14 cellular contexts compared by ENCODE assay signal in the genomic region with DNA sequence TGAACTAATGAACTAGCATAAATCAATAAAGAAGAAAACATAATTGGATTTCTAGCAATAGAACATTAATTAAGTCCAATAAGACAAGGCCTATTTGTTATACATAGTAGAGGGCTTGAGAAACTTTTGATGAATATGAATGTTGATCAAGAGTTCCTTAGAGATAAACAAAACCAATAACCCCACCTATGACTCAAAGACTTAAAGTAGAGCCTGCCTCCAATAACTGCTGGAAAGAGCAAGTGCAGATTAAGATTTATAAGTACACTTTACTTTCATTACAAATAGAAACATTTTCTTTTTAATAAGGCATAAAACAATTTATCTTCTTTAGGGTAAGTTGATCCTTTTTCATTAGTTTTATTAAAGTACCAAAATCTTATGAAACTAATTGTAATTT.
DNase-seq lines count a peak whose midpoint lies in the region; ATAC-seq and TF ChIP-seq lines count a peak whose summit lies in the region.
"Had no signal": no experiment of that assay in that cellular context is flagged by ENCODE, and none has a peak within 500 bp of the region (broad histone marks: within the 10 kb centered on the region; RNA-seq: fewer than 3 reads in every experiment).

No MANE protein-coding gene starts in this region.

- H3K79me2 ChIP-seq in fibroblast of lung (ENCODE audit: control insufficient read depth, insufficient read depth, low read length) (peaks cover 5% of the 10 kb centered on the region), osteoblast (ENCODE audit: insufficient read depth, low read length) (peaks cover 21% of the 10 kb centered on the region)

- H3K4me3 ChIP-seq in fibroblast of lung (replicated peaks in 1 of 4; ENCODE audit: control extremely low read depth in 1 of 4, insufficient read depth in 1 of 4, low read depth in 3 of 4, low read length in 4 of 4) (no peak overlapping the region), osteoblast (ENCODE audit: insufficient read depth, low read length) (no peak overlapping the region), heart right ventricle (no peak overlapping the region)
- H3K4me3 ChIP-seq: HAP-1 had no signal

- H3K4me1 ChIP-seq in fibroblast of lung (ENCODE audit: control insufficient read depth, extremely low read depth, insufficient read depth, low read length), result peaks cover 16% of the 10 kb centered on the region
- H3K4me1 ChIP-seq in osteoblast (ENCODE audit: insufficient read depth, low read length), result peaks cover 37% of the 10 kb centered on the region
- H3K4me1 ChIP-seq in heart right ventricle, result no peaks in the 10 kb centered on the region
- H3K4me1 ChIP-seq: HAP-1 had no signal

- DNase-seq in AG08396 (ENCODE audit: low spot score) (peak; percentile 13), HCEC 1CT (peak; percentile 63), fibroblast of lung (ENCODE audit: low read depth in 2 of 2) (peak in 1 of 2 donors; percentile 39), osteoblast (ENCODE audit: insufficient read length, low spot score, missing footprints) (no peak), KG1 (lab: John Stamatoyannopoulos, UW) (no peak), heart right ventricle (no peak)
- DNase-seq in central memory CD4-positive, alpha-beta T cell, result no peak
- DNase-seq: 8988T; C1 segment of cervical spinal cord; Calu3; CD4-positive, alpha-beta T cell; DMS 273 treated with DMSO at 0.1 percent for 48 hours; GOT3 had no signal

- intact Hi-C loops in heart right ventricle (cut with DNase I), result no loop called here

- H3K9me3 ChIP-seq in fibroblast of lung (ENCODE audit: control insufficient read depth, insufficient read depth, low read depth, low read length) (no peaks in the 10 kb centered on the region), osteoblast (ENCODE audit: low read depth, low read length) (no peaks in the 10 kb centered on the region), heart right ventricle (peaks cover 0 to 12% (median 0%) of the 10 kb centered on the region in 11 donors)

- H3K4me2 ChIP-seq in fibroblast of lung (ENCODE audit: extremely low read depth, insufficient read depth, low read length) (peak overlapping the region; percentile 15), osteoblast (ENCODE audit: insufficient read depth, low read length) (no peak overlapping the region)

- TF ChIP-seq CTCF in fibroblast of lung (conservative IDR thresholded peaks at IDR 0.05 in 1 of 2, IDR thresholded peaks at IDR 0.05 in 1 of 2; ENCODE audit: low read depth in 1 of 2, low read length in 2 of 2), result no peak
- TF ChIP-seq CTCF in osteoblast (IDR thresholded peaks at IDR 0.05; ENCODE audit: extremely low read depth, low read depth, low read length), result no peak
- no peak for TF ChIP-seq CTCF in heart right ventricle (IDR thresholded peaks at IDR 0.05)

- H3K27me3 ChIP-seq in fibroblast of lung (ENCODE audit: control insufficient read depth, insufficient read depth, low read length), result no peaks in the 10 kb centered on the region
- H3K27me3 ChIP-seq in osteoblast (ENCODE audit: insufficient read depth, low read length), result no peaks in the 10 kb centered on the region
- H3K27me3 ChIP-seq in heart right ventricle, result no peaks in the 10 kb centered on the region

- H3K36me3 ChIP-seq in fibroblast of lung (ENCODE audit: control insufficient read depth, insufficient read depth, low read length) (no peaks in the 10 kb centered on the region), osteoblast (ENCODE audit: insufficient read depth, low read length) (no peaks in the 10 kb centered on the region), heart right ventricle (no peaks in the 10 kb centered on the region)
- H3K36me3 ChIP-seq: HAP-1 had no signal

- H3K9ac ChIP-seq in fibroblast of lung (ENCODE audit: insufficient read depth, low read length), result no peak overlapping the region

- H2AFZ ChIP-seq in fibroblast of lung (ENCODE audit: low read length) (no peak overlapping the region), osteoblast (ENCODE audit: low read length) (no peak overlapping the region)

- H4K20me1 ChIP-seq in fibroblast of lung (ENCODE audit: control insufficient read depth, extremely low read depth, insufficient read depth, low read length) (no peaks in the 10 kb centered on the region), osteoblast (ENCODE audit: insufficient read depth, low read length) (no peaks in the 10 kb centered on the region)

- ATAC-seq in heart right ventricle, result no peak

- H3K27ac ChIP-seq in fibroblast of lung (ENCODE audit: insufficient read depth, low read length), result no peak overlapping the region
- H3K27ac ChIP-seq in osteoblast (ENCODE audit: low read depth, low read length), result peak overlapping the region; percentile 34
- H3K27ac ChIP-seq in heart right ventricle, result no peak overlapping the region

Comparison
In these comparisons a context has a peak if more than half of its experiments do, and no peak if none do; other contexts are left out.
1. DNase-seq: peak in AG08396 (single experiment) and HCEC 1CT (single experiment); none in osteoblast (single experiment), KG1 (single experiment), central memory CD4-positive, alpha-beta T cell (single experiment) and heart right ventricle (0 of 2).